8 cellular contexts compared by ENCODE assay signal in the genomic region with DNA sequence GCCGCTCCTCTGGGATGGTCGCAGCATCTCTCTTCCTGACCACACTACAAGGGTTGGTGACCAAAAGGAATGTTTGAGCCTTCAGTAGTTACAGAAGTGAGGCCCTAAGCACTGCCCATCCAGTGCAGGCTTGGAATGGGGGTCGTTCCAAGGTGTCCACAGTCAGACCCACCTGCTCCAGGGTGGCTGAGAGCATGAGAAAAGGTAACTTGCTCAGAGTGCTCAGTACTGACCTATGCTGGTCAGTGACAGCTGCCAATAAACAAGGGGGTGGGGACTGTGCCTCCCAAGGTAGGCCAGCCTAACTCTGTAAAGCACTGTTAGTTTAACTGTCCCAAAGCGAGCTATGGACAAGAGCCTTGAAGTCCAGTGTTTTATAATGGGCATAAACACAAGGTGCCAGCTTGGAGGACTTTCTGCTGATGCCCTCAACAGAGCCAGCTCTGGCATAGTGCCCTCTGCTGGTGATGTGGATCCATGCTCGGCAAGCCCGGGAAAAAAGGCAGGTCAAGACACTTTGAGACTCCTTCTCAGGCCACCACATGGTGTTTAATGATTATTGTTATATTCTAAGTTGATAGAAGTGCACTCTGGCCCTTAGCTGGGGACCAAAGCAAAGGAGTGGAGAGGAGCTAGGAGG.
DNase-seq lines count a peak whose midpoint lies in the region; ATAC-seq and TF ChIP-seq lines count a peak whose summit lies in the region.

No MANE protein-coding gene starts in this region.

- no peaks in the 10 kb centered on the region for H3K9me2 ChIP-seq in OCI-LY1 (ENCODE audit: low read depth, low read length)

- H3K9me3 ChIP-seq in BE2C (no peaks in the 10 kb centered on the region), OCI-LY1 (ENCODE audit: low read length) (no peaks in the 10 kb centered on the region), upper lobe of right lung (no peaks in the 10 kb centered on the region)

- H3K4me1 Mint-ChIP-seq in activated T-cell treated with anti-CD3 and anti-CD28 coated beads, Interleukin-2, amount 50 U/mL, for 4 hours (ENCODE audit: low read depth) = no peaks in the 10 kb centered on the region

- no peaks in the 10 kb centered on the region for H3K9me3 Mint-ChIP-seq in activated T-cell treated with anti-CD3 and anti-CD28 coated beads, Interleukin-2, amount 50 U/mL, for 4 hours

- no peak overlapping the region for H3K4me3 Mint-ChIP-seq in activated T-cell treated with anti-CD3 and anti-CD28 coated beads, Interleukin-2, amount 50 U/mL, for 4 hours

- H3K4me1 ChIP-seq in BE2C = no peaks in the 10 kb centered on the region
- H3K4me1 ChIP-seq in OCI-LY1 (ENCODE audit: insufficient read depth, low read length, severe bottlenecking) = no peaks in the 10 kb centered on the region
- H3K4me1 ChIP-seq in upper lobe of right lung = no peaks in the 10 kb centered on the region

- no peaks in the 10 kb centered on the region for H3K79me2 ChIP-seq in OCI-LY1 (ENCODE audit: insufficient read depth, low read length)

- H3F3A ChIP-seq in OCI-LY1 (ENCODE audit: insufficient read depth, low read length) = no peaks in the 10 kb centered on the region

- peak; percentile 69 for DNase-seq in BE2C
- peak; percentile 26 for DNase-seq in activated T-cell treated with anti-CD3 and anti-CD28 coated beads, Interleukin-2, amount 50 U/mL, for 4 hours
- peak; percentile 73 for DNase-seq in fibroblast of peridontal ligament (ENCODE audit: extremely low read depth)
- peak; percentile 25 for DNase-seq in occipital lobe (lab: John Stamatoyannopoulos, UW)
- peak; percentile 79 for DNase-seq in upper lobe of right lung

- H3K27ac ChIP-seq in OCI-LY1 (ENCODE audit: low read depth, low read length, poor library complexity, severe bottlenecking) = no peak overlapping the region
- no peak overlapping the region for H3K27ac ChIP-seq in upper lobe of right lung

- H3K4me3 ChIP-seq in BE2C (ENCODE audit: low read depth, low read length) (no peak overlapping the region), OCI-LY1 (ENCODE audit: low read depth, low read length, poor library complexity, severe bottlenecking) (no peak overlapping the region), upper lobe of right lung (no peak overlapping the region)

- no peak overlapping the region for H3K9ac ChIP-seq in OCI-LY1 (ENCODE audit: low read length)

- no peak overlapping the region for H3K4me2 ChIP-seq in OCI-LY1 (ENCODE audit: low read length)

- H3K27me3 Mint-ChIP-seq in activated T-cell treated with anti-CD3 and anti-CD28 coated beads, Interleukin-2, amount 50 U/mL, for 4 hours (ENCODE audit: low read depth) = peaks cover 3% of the 10 kb centered on the region

- no peaks in the 10 kb centered on the region for H4K20me1 ChIP-seq in OCI-LY1 (ENCODE audit: insufficient read depth, low read length)

- no peak overlapping the region for H2AFZ ChIP-seq in OCI-LY1 (ENCODE audit: low read length)

- TF ChIP-seq CTCF in BE2C (IDR thresholded peaks at IDR 0.05; ENCODE audit: low read depth, low read length) (peak; percentile 91), OCI-LY1 (IDR thresholded peaks at IDR 0.05; ENCODE audit: low read length) (peak; percentile 79), upper lobe of right lung (IDR thresholded peaks at IDR 0.05) (peak; percentile 73)

- intact Hi-C loops in upper lobe of right lung (cut with DNase I) = loop anchor here (5.0 kb wide), 1 partner anchor 339 kb away; no protein-coding TSS in a partner anchor

- no peaks in the 10 kb centered on the region for H3K36me3 Mint-ChIP-seq in activated T-cell treated with anti-CD3 and anti-CD28 coated beads, Interleukin-2, amount 50 U/mL, for 4 hours (ENCODE audit: insufficient read depth)

- H3K36me3 ChIP-seq in BE2C (no peaks in the 10 kb centered on the region), OCI-LY1 (ENCODE audit: insufficient read depth, low read length) (no peaks in the 10 kb centered on the region), upper lobe of right lung (no peaks in the 10 kb centered on the region)

- H3K27me3 ChIP-seq in BE2C = no peaks in the 10 kb centered on the region
- no peaks in the 10 kb centered on the region; the same call in 1 of the 2 replicates for H3K27me3 ChIP-seq in OCI-LY1 (ENCODE audit: insufficient read depth, low read length)
- H3K27me3 ChIP-seq in upper lobe of right lung = no peaks in the 10 kb centered on the region

- peak; percentile 47 for ATAC-seq in GM18873 (IDR thresholded peaks at IDR 0.05; ENCODE audit: low FRiP score, unreplicated experiment)
- peak; percentile 82 for ATAC-seq in HG03439 (IDR thresholded peaks at IDR 0.05; ENCODE audit: unreplicated experiment)
- peak in 1 of 2 donors; percentile 62 for ATAC-seq in activated T-cell treated with anti-CD3 and anti-CD28 coated beads, Interleukin-2, amount 50 U/mL, for 4 hours
- peak; percentile 85 for ATAC-seq in upper lobe of right lung

Comparison
In these comparisons a context has a peak if more than half of its experiments do, and no peak if none do; other contexts are left out.
1. DNase-seq: peak in every context shown above with its lines; median percentile 79 in upper lobe of right lung; 73 in fibroblast of peridontal ligament; 69 in BE2C; 26 in activated T-cell treated with anti-CD3 and anti-CD28 coated beads, Interleukin-2, amount 50 U/mL, for 4 hours; 25 in occipital lobe.